9 cellular contexts compared by ENCODE assay signal in the genomic region with DNA sequence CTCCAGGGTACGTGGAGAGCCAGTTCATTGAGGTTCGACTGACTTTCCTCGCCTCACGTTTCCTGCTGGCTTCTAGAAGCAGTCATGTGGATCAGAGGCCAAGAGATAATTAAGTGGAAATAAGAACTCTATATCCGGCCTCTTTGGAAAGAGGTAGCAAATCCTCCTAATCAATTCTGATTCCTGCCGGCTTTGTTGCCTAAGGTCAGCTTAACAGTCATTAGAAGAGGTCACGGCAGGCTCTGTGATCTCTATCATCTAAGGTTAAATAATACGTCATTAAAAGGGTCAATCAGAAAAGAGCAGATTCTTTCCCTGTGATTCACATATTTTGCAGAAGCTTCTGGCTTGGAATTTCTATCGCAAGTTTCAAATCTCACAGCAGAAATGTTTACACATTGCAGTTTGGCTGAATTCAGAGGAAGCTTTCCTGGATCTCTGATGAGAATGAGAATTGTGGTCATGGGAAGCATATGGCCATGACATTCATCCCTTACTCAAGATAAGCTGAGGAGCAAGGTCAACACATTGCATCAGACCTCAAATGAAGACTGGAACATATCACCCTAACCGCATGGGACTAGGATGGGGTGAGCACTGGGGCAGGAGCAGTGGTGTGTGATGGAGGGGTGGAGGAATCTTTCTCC.
DNase-seq lines count a peak whose midpoint lies in the region; TF ChIP-seq lines count a peak whose summit lies in the region.
"Had no signal": no experiment of that assay in that cellular context is flagged by ENCODE, and none has a peak within 500 bp of the region (broad histone marks: within the 10 kb centered on the region; RNA-seq: fewer than 3 reads in every experiment).

No MANE protein-coding gene starts in this region.

- TF ChIP-seq POLR2A in tibial nerve (IDR thresholded peaks at IDR 0.05), result no peak

- no peaks in the 10 kb centered on the region for H3K9me3 ChIP-seq in tibial nerve

- TF ChIP-seq EP300 in tibial nerve (IDR thresholded peaks at IDR 0.05), result peak; percentile 68 to 95

- peaks cover 0 to 62% (median under 1%) of the 10 kb centered on the region in 4 donors for H3K4me1 ChIP-seq in tibial nerve

- H3K27ac ChIP-seq in tibial nerve, result peak overlapping the region; percentile 29 to 84 (median 55)

- peak; percentile 93 for DNase-seq in LHCN-M2 (ENCODE audit: low read depth)
- DNase-seq in dedifferentiated amniotic fluid mesenchymal stem cell (ENCODE audit: extremely low spot score), result peak; percentile 84
- peak; percentile 3 to 88 for DNase-seq in lung microvascular endothelial cell (ENCODE audit: low read depth in 2 of 2)
- peak in 1 of 2 donors; percentile 64 for DNase-seq in tibial nerve (ENCODE audit: low spot score in 2 of 2)
- no peak for DNase-seq in stimulated activated CD4-positive, alpha-beta T cell treated with anti-CD3 and anti-CD28 coated beads, Interleukin-4, amount 100 ng/mL, for 4 hours
- no peak for DNase-seq in T-helper 2 cell
- DNase-seq in SW480 (ENCODE audit: low spot score), result no peak
- DNase-seq in NCI-H1048 (lab: John Stamatoyannopoulos, UW), result no peak
- DNase-seq: activated CD8-positive, alpha-beta memory T cell treated with anti-CD3 and anti-CD28 coated beads, Interleukin-2, amount 10 ng/mL, durations not matched to agents 7 days and 5 days had no signal

- no peak for TF ChIP-seq CTCF in tibial nerve (IDR thresholded peaks at IDR 0.05)

- WGBS in tibial nerve, 2 donors, result 22 to 29% methylated on average over 10 of the region's 10 CpGs

- H3K36me3 ChIP-seq in tibial nerve, result no peaks in the 10 kb centered on the region

- H3K27me3 ChIP-seq in tibial nerve, result no peaks in the 10 kb centered on the region

- H3K4me3 ChIP-seq in tibial nerve, result no peak overlapping the region

Comparison
In these comparisons a context has a peak if more than half of its experiments do, and no peak if none do; other contexts are left out.
1. DNase-seq: peak in LHCN-M2 (single experiment), dedifferentiated amniotic fluid mesenchymal stem cell (single experiment) and lung microvascular endothelial cell (2 of 2); none in stimulated activated CD4-positive, alpha-beta T cell treated with anti-CD3 and anti-CD28 coated beads, Interleukin-4, amount 100 ng/mL, for 4 hours (0 of 2), T-helper 2 cell (0 of 5), SW480 (single experiment) and NCI-H1048 (single experiment).